ENCODE assay signal across 13 cellular contexts in genomic region chr14:22524784-22525161, GRCh38.
DNase-seq lines count a peak whose midpoint lies in the region; ATAC-seq and TF ChIP-seq lines count a peak whose summit lies in the region.
"Had no signal": no experiment of that assay in that cellular context is flagged by ENCODE, and none has a peak within 500 bp of the region (broad histone marks: within the 10 kb centered on the region; RNA-seq: fewer than 3 reads in every experiment).

No MANE protein-coding gene starts in this region.

- TF ChIP-seq CTCF in epithelial cell of esophagus (IDR thresholded peaks at IDR 0.05; ENCODE audit: insufficient read depth, low read depth, low read length, missing control alignments) = no peak

- peak overlapping the region; percentile 98 for H3K27ac Mint-ChIP-seq in activated naive CD4-positive, alpha-beta T cell treated with anti-CD3 and anti-CD28 coated beads for 36 hours
- peak overlapping the region; percentile 100 for H3K27ac Mint-ChIP-seq in T-helper 17 cell
- H3K27ac Mint-ChIP-seq in stimulated activated naive B cell treated with anti-CD40 and anti-IgM and Interleukin-4, amounts not matched to agents 10 μg/mL and 1 μg/mL and 100 μg/mL, for 72 hours = peak overlapping the region; percentile 11

- CTCF ChIA-PET in activated naive CD4-positive, alpha-beta T cell treated with anti-CD3 and anti-CD28 coated beads for 36 hours (lab: Charles Lee) = interaction anchor here (0.7 to 2.3 kb wide), 10 partner anchors 9 to 605 kb away, joined by 3 to 11 read pairs (median 4); no protein-coding TSS in a partner anchor

- H3K4me1 Mint-ChIP-seq in activated naive CD4-positive, alpha-beta T cell treated with anti-CD3 and anti-CD28 coated beads for 36 hours (ENCODE audit: low read depth) = peaks cover 83% of the 10 kb centered on the region
- H3K4me1 Mint-ChIP-seq in T-helper 17 cell = peaks cover 71% of the 10 kb centered on the region
- H3K4me1 Mint-ChIP-seq in stimulated activated naive B cell treated with anti-CD40 and anti-IgM and Interleukin-4, amounts not matched to agents 10 μg/mL and 1 μg/mL and 100 μg/mL, for 72 hours = peaks cover 63 to 92% of the 10 kb centered on the region in 2 donors

- ATAC-seq in T-helper 17 cell = no peak
- ATAC-seq in stimulated activated naive B cell treated with anti-CD40 and anti-IgM and Interleukin-4, amounts not matched to agents 10 μg/mL and 1 μg/mL and 100 μg/mL, for 72 hours (replicated peaks) = no peak

- H3K9me3 ChIP-seq in T-helper 17 cell (ENCODE audit: control insufficient read depth, low read length, poor library complexity, severe bottlenecking) = no peaks in the 10 kb centered on the region
- H3K9me3 ChIP-seq: SJSA1 had no signal

- intact Hi-C loops in activated naive CD4-positive, alpha-beta T cell treated with anti-CD3 and anti-CD28 coated beads for 36 hours (cut with micrococcal nuclease) = loop anchor here (5.0 kb wide), 1 partner anchor 1067 kb away; the partner anchor contains the start of gene CHD8

- H3K9me3 Mint-ChIP-seq in activated naive CD4-positive, alpha-beta T cell treated with anti-CD3 and anti-CD28 coated beads for 36 hours = no peaks in the 10 kb centered on the region
- peaks cover 0 to 1% of the 10 kb centered on the region in 2 donors for H3K9me3 Mint-ChIP-seq in stimulated activated naive B cell treated with anti-CD40 and anti-IgM and Interleukin-4, amounts not matched to agents 10 μg/mL and 1 μg/mL and 100 μg/mL, for 72 hours

- peak overlapping the region; percentile 91 for H3K4me3 Mint-ChIP-seq in activated naive CD4-positive, alpha-beta T cell treated with anti-CD3 and anti-CD28 coated beads for 36 hours
- H3K4me3 Mint-ChIP-seq in T-helper 17 cell = peak overlapping the region; percentile 92
- no peak overlapping the region for H3K4me3 Mint-ChIP-seq in stimulated activated naive B cell treated with anti-CD40 and anti-IgM and Interleukin-4, amounts not matched to agents 10 μg/mL and 1 μg/mL and 100 μg/mL, for 72 hours

- no peak for DNase-seq in activated naive CD4-positive, alpha-beta T cell treated with anti-CD3 and anti-CD28 coated beads for 36 hours
- no peak for DNase-seq in activated naive CD4-positive, alpha-beta T cell treated with anti-CD3 and anti-CD28 coated beads, Interleukin-2, amount 50 U/mL, for 16 hours
- DNase-seq in T-helper 17 cell (no peak), epithelial cell of esophagus (ENCODE audit: low read depth) (peak; percentile 63), iPS-NIHi11 (ENCODE audit: low spot score) (no peak), GM19238 (ENCODE audit: insufficient read length, low spot score) (no peak), NCI-H2029 (lab: John Stamatoyannopoulos, UW) (no peak)
- DNase-seq in stimulated activated naive B cell treated with anti-CD40 and anti-IgM and Interleukin-4, amounts not matched to agents 10 μg/mL and 1 μg/mL and 100 μg/mL, for 72 hours = no peak
- DNase-seq: DMS 273 treated with DMSO at 0.1 percent for 48 hours, midbrain, NCI-H2107 had no signal

- H3K27me3 Mint-ChIP-seq in activated naive CD4-positive, alpha-beta T cell treated with anti-CD3 and anti-CD28 coated beads for 36 hours (ENCODE audit: low read depth) = no peaks in the 10 kb centered on the region
- no peaks in the 10 kb centered on the region for H3K27me3 Mint-ChIP-seq in T-helper 17 cell
- no peaks in the 10 kb centered on the region for H3K27me3 Mint-ChIP-seq in stimulated activated naive B cell treated with anti-CD40 and anti-IgM and Interleukin-4, amounts not matched to agents 10 μg/mL and 1 μg/mL and 100 μg/mL, for 72 hours

- peaks cover 97% of the 10 kb centered on the region for H3K36me3 Mint-ChIP-seq in activated naive CD4-positive, alpha-beta T cell treated with anti-CD3 and anti-CD28 coated beads for 36 hours (ENCODE audit: low read depth)
- peaks cover 23% of the 10 kb centered on the region for H3K36me3 Mint-ChIP-seq in T-helper 17 cell (ENCODE audit: low read depth)
- peaks cover 9 to 29% of the 10 kb centered on the region in 2 donors for H3K36me3 Mint-ChIP-seq in stimulated activated naive B cell treated with anti-CD40 and anti-IgM and Interleukin-4, amounts not matched to agents 10 μg/mL and 1 μg/mL and 100 μg/mL, for 72 hours

- no peak overlapping the region for H3K4me3 ChIP-seq in epithelial cell of esophagus (ENCODE audit: low read length)
- H3K4me3 ChIP-seq: SJSA1, smooth muscle cell had no signal

Comparison
In these comparisons a context has a peak if more than half of its experiments do, and no peak if none do; other contexts are left out.
1. H3K27ac Mint-ChIP-seq: peak in every context shown above with its lines; median percentile 100 in T-helper 17 cell; 98 in activated naive CD4-positive, alpha-beta T cell treated with anti-CD3 and anti-CD28 coated beads for 36 hours; 11 in stimulated activated naive B cell treated with anti-CD40 and anti-IgM and Interleukin-4, amounts not matched to agents 10 μg/mL and 1 μg/mL and 100 μg/mL, for 72 hours.
2. H3K4me3 Mint-ChIP-seq: peak in activated naive CD4-positive, alpha-beta T cell treated with anti-CD3 and anti-CD28 coated beads for 36 hours (single experiment) and T-helper 17 cell (single experiment); none in stimulated activated naive B cell treated with anti-CD40 and anti-IgM and Interleukin-4, amounts not matched to agents 10 μg/mL and 1 μg/mL and 100 μg/mL, for 72 hours (0 of 2).